In the genomic region with DNA sequence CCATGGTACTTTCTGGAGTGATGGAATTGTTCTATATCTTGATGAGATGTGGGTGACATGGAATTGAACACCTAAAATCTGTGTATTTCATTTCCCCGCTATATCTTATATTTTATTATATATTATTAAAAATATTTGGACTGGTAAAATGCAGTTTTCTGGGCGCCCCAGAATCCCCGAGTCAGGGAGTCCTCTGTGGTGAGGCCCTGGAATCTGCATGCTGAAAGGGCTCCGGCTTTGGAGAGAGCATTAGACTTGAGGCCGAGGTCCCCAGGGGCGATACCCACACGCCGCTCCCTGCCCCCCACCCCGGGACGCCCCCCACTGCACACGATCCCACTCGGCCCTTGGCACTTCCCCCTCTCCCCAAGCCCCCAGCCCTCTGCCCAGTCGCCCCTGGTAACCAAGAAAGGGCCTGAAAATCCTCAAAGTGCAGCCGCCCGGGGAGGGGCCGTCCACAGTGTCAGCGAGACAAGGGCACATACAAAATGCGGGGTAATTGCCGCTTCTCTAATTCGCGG, we compare ENCODE assay signal across 13 cellular contexts.
DNase-seq lines count a peak whose midpoint lies in the region; ATAC-seq and TF ChIP-seq lines count a peak whose summit lies in the region.
"Had no signal": no experiment of that assay in that cellular context is flagged by ENCODE, and none has a peak within 500 bp of the region (broad histone marks: within the 10 kb centered on the region; RNA-seq: fewer than 3 reads in every experiment).

No MANE protein-coding gene starts in this region.

- H3K27ac Mint-ChIP-seq in H9, result peak overlapping the region in 2 of 3 experiments; percentile 28 to 89; a peak in 3 of 7 replicates
- H3K27ac Mint-ChIP-seq: activated CD4-positive, alpha-beta T cell treated with anti-CD3 and anti-CD28 coated beads, Interleukin-2, amount 10 ng/mL, durations not matched to agents 7 days and 5 days; activated naive CD4-positive, alpha-beta T cell treated with anti-CD3 and anti-CD28 coated beads for 36 hours had no signal

- H3K27me3 Mint-ChIP-seq in H9 (ENCODE audit: low read depth), result peaks cover 28% of the 10 kb centered on the region
- H3K27me3 Mint-ChIP-seq: activated CD4-positive, alpha-beta T cell treated with anti-CD3 and anti-CD28 coated beads, Interleukin-2, amount 10 ng/mL, durations not matched to agents 7 days and 5 days had no signal

- H3K9me3 ChIP-seq in H9 (ENCODE audit: control insufficient read depth, low read depth, low read length) (no peaks in the 10 kb centered on the region), body of pancreas (no peaks in the 10 kb centered on the region), lung (ENCODE audit: control insufficient read depth in 2 of 2, insufficient read depth in 1 of 2, low read length in 1 of 2) (peaks cover 0 to 1% of the 10 kb centered on the region in 2 donors), spleen (peaks cover 0 to 12% (median 3%) of the 10 kb centered on the region in 8 donors)

- no peak overlapping the region for H4K8ac ChIP-seq in H9 (replicated peaks; ENCODE audit: insufficient read length, low read depth, low read length)

- no peak for TF ChIP-seq POLR2A in body of pancreas (IDR thresholded peaks at IDR 0.05)
- TF ChIP-seq POLR2A in spleen (IDR thresholded peaks at IDR 0.05), result no peak

- H2AK5ac ChIP-seq in H9 (ENCODE audit: insufficient read length, low read length), result no peak overlapping the region

- H3K27me3 ChIP-seq in H9 (ENCODE audit: insufficient read depth, low read length) (no peaks in the 10 kb centered on the region; the same call in 1 of the 2 replicates), body of pancreas (no peaks in the 10 kb centered on the region), lung (ENCODE audit: control insufficient read depth, insufficient read depth) (no peaks in the 10 kb centered on the region), spleen (replicated peaks in 1 of 7) (no peaks in the 10 kb centered on the region)

- H2BK120ac ChIP-seq in H9 (ENCODE audit: low read depth, low read length, poor library complexity, severe bottlenecking), result no peak overlapping the region

- WGBS in H9 (ENCODE audit: extremely low coverage, insufficient read length, low lambda C conversion rate), result no CpG with 5 or more reads among the region's 21 CpGs
- WGBS in body of pancreas, 2 donors, result 54 to 84% methylated on average over 6 to 21 of the region's 21 CpGs
- WGBS in lung, 2 donors, result 59 to 65% methylated on average over 21 of the region's 21 CpGs
- WGBS in spleen, 5 donors, result 62 to 85% (median 69%) methylated on average over 17 to 21 of the region's 21 CpGs

- H3K23ac ChIP-seq in H9 (ENCODE audit: insufficient read length, low read depth, low read length), result no peak overlapping the region

- DNase-seq in H9 (no peak), body of pancreas (no peak), lung (ENCODE audit: low spot score) (no peak), spleen (no peak), hippocampal formation (lab: John Stamatoyannopoulos, UW) (no peak), germinal center (ENCODE audit: low spot score) (no peak), DMS 273 (lab: John Stamatoyannopoulos, UW; ENCODE audit: unreplicated experiment) (no peak)
- no peak for DNase-seq in stimulated activated CD4-positive, alpha-beta T cell treated with anti-CD3 and anti-CD28 coated beads, Interleukin-1b, Interleukin-23, amount 100 ng/mL, for 48 hours
- DNase-seq: activated CD4-positive, alpha-beta T cell treated with anti-CD3 and anti-CD28 coated beads, Interleukin-2, amount 10 ng/mL, durations not matched to agents 7 days and 5 days; activated naive CD4-positive, alpha-beta T cell treated with anti-CD3 and anti-CD28 coated beads for 36 hours; effector memory CD4-positive, alpha-beta T cell; SHP77; stimulated activated CD8-positive, alpha-beta memory T cell treated with anti-CD3 and anti-CD28 coated beads, Interleukin-4, amount 100 ng/mL, for 48 hours had no signal

- H3K4ac ChIP-seq in H9 (ENCODE audit: low read depth, low read length), result no peak overlapping the region

- no peak overlapping the region for H2AFZ ChIP-seq in H9 (ENCODE audit: low read length)

- H3K4me3 Mint-ChIP-seq in H9, result peak overlapping the region; percentile 40 to 62; a peak in 4 of 5 replicates
- H3K4me3 Mint-ChIP-seq: activated CD4-positive, alpha-beta T cell treated with anti-CD3 and anti-CD28 coated beads, Interleukin-2, amount 10 ng/mL, durations not matched to agents 7 days and 5 days; activated naive CD4-positive, alpha-beta T cell treated with anti-CD3 and anti-CD28 coated beads for 36 hours had no signal

- no peak overlapping the region for H3K9ac ChIP-seq in H9 (ENCODE audit: extremely low read depth, insufficient read length, low read length)

- H3K36me3 Mint-ChIP-seq in H9 (ENCODE audit: insufficient read depth in 1 of 3, low read depth in 3 of 3), result peaks cover 8 to 27% (median 9%) of the 10 kb centered on the region in 3 experiments

- peak overlapping the region; percentile 14 for H3K4me2 ChIP-seq in H9 (ENCODE audit: insufficient read depth, insufficient read length, low read length)

- no peaks in the 10 kb centered on the region for H3K36me3 ChIP-seq in body of pancreas (replicated peaks in 1 of 2; ENCODE audit: insufficient read depth in 1 of 2, low read depth in 2 of 2)
- no peaks in the 10 kb centered on the region for H3K36me3 ChIP-seq in lung (ENCODE audit: control insufficient read depth in 2 of 2, insufficient read depth in 2 of 2, low read length in 2 of 2)
- H3K36me3 ChIP-seq in spleen, result no peaks in the 10 kb centered on the region

- no peak overlapping the region for H4K91ac ChIP-seq in H9 (ENCODE audit: insufficient read length, low read depth, low read length)

- H2BK5ac ChIP-seq in H9 (ENCODE audit: insufficient read length, low read length), result no peak overlapping the region

- no peak overlapping the region for H3K27ac ChIP-seq in H9 (ENCODE audit: insufficient read length, low read depth, low read length)
- peak overlapping the region; percentile 57 to 88 (median 88) for H3K27ac ChIP-seq in body of pancreas
- peak overlapping the region; percentile 74 to 85 for H3K27ac ChIP-seq in lung (ENCODE audit: low read depth in 1 of 2, low read length in 1 of 2)
- peak overlapping the region in 5 of 8 donors; percentile 54 to 78 (median 65) for H3K27ac ChIP-seq in spleen

- H2BK15ac ChIP-seq in H9 (ENCODE audit: low read depth, low read length), result no peak overlapping the region

- H3K18ac ChIP-seq in H9 (ENCODE audit: insufficient read length, low read depth, low read length), result peak overlapping the region; percentile 78

- H3K9me3 Mint-ChIP-seq in H9, result peaks cover 16 to 17% of the 10 kb centered on the region in 2 experiments
- H3K9me3 Mint-ChIP-seq: activated naive CD4-positive, alpha-beta T cell treated with anti-CD3 and anti-CD28 coated beads for 36 hours had no signal

- H3K79me1 ChIP-seq in H9 (ENCODE audit: insufficient read depth, low read depth, low read length, poor library complexity, severe bottlenecking), result no peaks in the 10 kb centered on the region

- no peak overlapping the region for H2BK12ac ChIP-seq in H9 (ENCODE audit: insufficient read length, low read depth, low read length)

- no peaks in the 10 kb centered on the region for H4K20me1 ChIP-seq in H9 (ENCODE audit: control insufficient read depth, insufficient read depth, insufficient read length)

- H3K4me3 ChIP-seq in body of pancreas (no peak overlapping the region), lung (no peak overlapping the region), spleen (peak overlapping the region in 3 of 8 donors; percentile 15 to 34 (median 30))

- TF ChIP-seq CTCF in H9 (conservative IDR thresholded peaks at IDR 0.05) (no peak), body of pancreas (IDR thresholded peaks at IDR 0.05) (no peak), lung (IDR thresholded peaks at IDR 0.05; ENCODE audit: control extremely low read depth, extremely low read depth) (no peak), spleen (IDR thresholded peaks at IDR 0.05 in 8 of 11, conservative IDR thresholded peaks at IDR 0.05 in 3 of 11) (no peak)

- H3K4me1 ChIP-seq in H9 (ENCODE audit: insufficient read depth, low read length) (peaks cover 4% of the 10 kb centered on the region; the same call in 1 of the 2 replicates), body of pancreas (peaks cover 16% of the 10 kb centered on the region), lung (ENCODE audit: control insufficient read depth in 2 of 2, insufficient read depth in 2 of 2, low read length in 2 of 2) (peaks cover 0 to 8% of the 10 kb centered on the region in 2 donors), spleen (peaks cover 10 to 60% (median 36%) of the 10 kb centered on the region in 6 donors)

- H3K23me2 ChIP-seq in H9 (ENCODE audit: insufficient read length, low read depth, low read length, poor library complexity, severe bottlenecking), result no peaks in the 10 kb centered on the region

- no peak overlapping the region for H3K56ac ChIP-seq in H9 (ENCODE audit: insufficient read length, low read depth, low read length)

- H3K4me1 Mint-ChIP-seq in H9, result peaks cover 40% of the 10 kb centered on the region in 2 experiments
- H3K4me1 Mint-ChIP-seq: activated CD4-positive, alpha-beta T cell treated with anti-CD3 and anti-CD28 coated beads, Interleukin-2, amount 10 ng/mL, durations not matched to agents 7 days and 5 days had no signal

- H3T11ph ChIP-seq in H9 (ENCODE audit: low read length), result no peak overlapping the region

- ATAC-seq in body of pancreas, result no peak
- no peak for ATAC-seq in lung (ENCODE audit: insufficient read depth, low FRiP score)

- H3K14ac ChIP-seq in H9 (ENCODE audit: insufficient read depth, low read length), result no peak overlapping the region

- H2BK20ac ChIP-seq in H9 (ENCODE audit: low read depth, low read length, poor library complexity, severe bottlenecking), result no peak overlapping the region

- intact Hi-C loops in body of pancreas (cut with DNase I) (no loop called here), spleen (cut with DNase I; ENCODE audit: low total_unique reads) (loop anchor here (10.0 kb wide), 1 partner anchor 116 kb away; no protein-coding TSS in a partner anchor)

- no peaks in the 10 kb centered on the region for H3K79me2 ChIP-seq in H9 (ENCODE audit: insufficient read depth, low read length)

- no peak overlapping the region for H4K5ac ChIP-seq in H9 (ENCODE audit: insufficient read length, low read depth, low read length)
